Comparison of ENCODE assay signal across 8 cellular contexts in genomic region chr7:105268511-105269392, GRCh38.
DNase-seq lines count a peak whose midpoint lies in the region; ATAC-seq, FAIRE-seq and TF ChIP-seq lines count a peak whose summit lies in the region.

No MANE protein-coding gene starts in this region.

- no peaks in the 10 kb centered on the region for H3K9me3 Mint-ChIP-seq in activated T-helper 1 cell treated with anti-CD3 and anti-CD28 coated beads, Interleukin-12 subunit alpha, Interleukin-12 subunit beta, Interleukin-2, Interleukin-4 antibody, amounts not matched to agents 30 ng/mL and 10 ng/mL and 1 ng/mL, durations not matched to agents 14 hours and 24 hours and 36 hours

- peak overlapping the region; percentile 40 to 43 for H3K4me3 ChIP-seq in gastroesophageal sphincter
- H3K4me3 ChIP-seq in pancreas = peak overlapping the region in 2 of 4 donors; percentile 13 to 35

- peak overlapping the region; percentile 72 for H3K4me3 Mint-ChIP-seq in activated T-helper 1 cell treated with anti-CD3 and anti-CD28 coated beads, Interleukin-12 subunit alpha, Interleukin-12 subunit beta, Interleukin-2, Interleukin-4 antibody, amounts not matched to agents 30 ng/mL and 10 ng/mL and 1 ng/mL, durations not matched to agents 14 hours and 24 hours and 36 hours

- H3K27ac Mint-ChIP-seq in activated T-helper 1 cell treated with anti-CD3 and anti-CD28 coated beads, Interleukin-12 subunit alpha, Interleukin-12 subunit beta, Interleukin-2, Interleukin-4 antibody, amounts not matched to agents 30 ng/mL and 10 ng/mL and 1 ng/mL, durations not matched to agents 14 hours and 24 hours and 36 hours = peak overlapping the region; percentile 57

- FAIRE-seq in A204.1 (lab: Jason Lieb, UNC) (peak; percentile 90), pancreas (lab: Jason Lieb, UNC) (peak; percentile 65)

- H3K27me3 ChIP-seq in gastroesophageal sphincter (no peaks in the 10 kb centered on the region), pancreas (no peaks in the 10 kb centered on the region)

- H3K27me3 Mint-ChIP-seq in activated T-helper 1 cell treated with anti-CD3 and anti-CD28 coated beads, Interleukin-12 subunit alpha, Interleukin-12 subunit beta, Interleukin-2, Interleukin-4 antibody, amounts not matched to agents 30 ng/mL and 10 ng/mL and 1 ng/mL, durations not matched to agents 14 hours and 24 hours and 36 hours (ENCODE audit: insufficient read depth) = no peaks in the 10 kb centered on the region

- ATAC-seq in HG02642 (IDR thresholded peaks at IDR 0.05; ENCODE audit: poor library complexity, unreplicated experiment) (peak; percentile 81), gastroesophageal sphincter (peak; percentile 85), pancreas (peak; percentile 88 to 96 (median 95))

- H3K27ac ChIP-seq in gastroesophageal sphincter (peak overlapping the region; percentile 45 to 81 (median 74)), pancreas (peak overlapping the region in 2 of 4 donors; percentile 60 to 70)

- no peak for TF ChIP-seq POLR2A in gastroesophageal sphincter (IDR thresholded peaks at IDR 0.05)

- H3K4me1 ChIP-seq in gastroesophageal sphincter (peaks cover 8 to 48% (median 13%) of the 10 kb centered on the region in 3 donors), pancreas (peaks cover 0 to 26% (median 0%) of the 10 kb centered on the region in 3 donors)

- no peak for TF ChIP-seq EP300 in gastroesophageal sphincter (IDR thresholded peaks at IDR 0.05)

- peaks cover 26% of the 10 kb centered on the region for H3K4me1 Mint-ChIP-seq in activated T-helper 1 cell treated with anti-CD3 and anti-CD28 coated beads, Interleukin-12 subunit alpha, Interleukin-12 subunit beta, Interleukin-2, Interleukin-4 antibody, amounts not matched to agents 30 ng/mL and 10 ng/mL and 1 ng/mL, durations not matched to agents 14 hours and 24 hours and 36 hours (ENCODE audit: low read depth)

- intact Hi-C loops in activated T-helper 1 cell treated with anti-CD3 and anti-CD28 coated beads, Interleukin-12 subunit alpha, Interleukin-12 subunit beta, Interleukin-2, Interleukin-4 antibody, amounts not matched to agents 30 ng/mL and 10 ng/mL and 1 ng/mL, durations not matched to agents 14 hours and 24 hours and 36 hours (cut with micrococcal nuclease) = loop anchor here (1.0 to 5.0 kb wide), 4 partner anchors 21 to 120 kb away; partner anchors contain the start of gene SRPK2
- intact Hi-C loops in pancreas (cut with DNase I) = no loop called here

- peaks cover 3% of the 10 kb centered on the region for H3K36me3 Mint-ChIP-seq in activated T-helper 1 cell treated with anti-CD3 and anti-CD28 coated beads, Interleukin-12 subunit alpha, Interleukin-12 subunit beta, Interleukin-2, Interleukin-4 antibody, amounts not matched to agents 30 ng/mL and 10 ng/mL and 1 ng/mL, durations not matched to agents 14 hours and 24 hours and 36 hours (ENCODE audit: low read depth)

- TF ChIP-seq CTCF in gastroesophageal sphincter (IDR thresholded peaks at IDR 0.05) = peak in 1 of 4 experiments; percentile 9
- TF ChIP-seq CTCF in pancreas (IDR thresholded peaks at IDR 0.05) = no peak

- H3K36me3 ChIP-seq in gastroesophageal sphincter (no peaks in the 10 kb centered on the region), pancreas (no peaks in the 10 kb centered on the region)

- 0 to 1% methylated on average over 6 of the region's 6 CpGs for WGBS in gastroesophageal sphincter (ENCODE audit: low coverage in 1 of 2), 2 donors
- WGBS in pancreas, 2 donors = 4 to 7% methylated on average over 6 of the region's 6 CpGs

- H3K9me3 ChIP-seq in gastroesophageal sphincter = no peaks in the 10 kb centered on the region
- no peaks in the 10 kb centered on the region for H3K9me3 ChIP-seq in pancreas

- DNase-seq in GM04504 (ENCODE audit: low read depth) = peak; percentile 36
- DNase-seq in NCI-H1694 treated with DMSO at 0.1 percent for 48 hours (lab: John Stamatoyannopoulos, UW) = peak; percentile 71
- no peak for DNase-seq in activated T-helper 1 cell treated with anti-CD3 and anti-CD28 coated beads, Interleukin-12 subunit alpha, Interleukin-12 subunit beta, Interleukin-2, Interleukin-4 antibody, amounts not matched to agents 30 ng/mL and 10 ng/mL and 1 ng/mL, durations not matched to agents 14 hours and 24 hours and 36 hours (ENCODE audit: low spot score)
- DNase-seq in pancreas = no peak
- no peak for DNase-seq in activated effector memory CD4-positive, alpha-beta T cell treated with Interleukin-2 at 50 U/mL for 16 hours

Comparison
In these comparisons a context has a peak if more than half of its experiments do, and no peak if none do; other contexts are left out.
1. DNase-seq: peak in GM04504 (single experiment) and NCI-H1694 treated with DMSO at 0.1 percent for 48 hours (single experiment); none in activated T-helper 1 cell treated with anti-CD3 and anti-CD28 coated beads, Interleukin-12 subunit alpha, Interleukin-12 subunit beta, Interleukin-2, Interleukin-4 antibody, amounts not matched to agents 30 ng/mL and 10 ng/mL and 1 ng/mL, durations not matched to agents 14 hours and 24 hours and 36 hours (single experiment), pancreas (0 of 6) and activated effector memory CD4-positive, alpha-beta T cell treated with Interleukin-2 at 50 U/mL for 16 hours (single experiment).
2. Peak in every context shown above with its lines, with median percentiles within 50 percentile points of each other: ATAC-seq.